16 cellular contexts compared by ENCODE assay signal in genomic region chr20:35641743-35642142, GRCh38.
"Had no signal": no experiment of that assay in that cellular context is flagged by ENCODE, and none has a peak within 500 bp of the region (broad histone marks: within the 10 kb centered on the region; RNA-seq: fewer than 3 reads in every experiment).

No MANE protein-coding gene starts in this region.

- H3K9me3 ChIP-seq: colonic mucosa, heart right ventricle, transverse colon had no signal

- H3K4me1 ChIP-seq: colonic mucosa, transverse colon had no signal

- H3K36me3 ChIP-seq: colonic mucosa, heart right ventricle, transverse colon had no signal

- H3K4me2 ChIP-seq: smooth muscle cell had no signal

- H3K27me3 ChIP-seq: colonic mucosa, heart right ventricle, transverse colon had no signal

- DNase-seq: activated CD4-positive, alpha-beta T cell treated with anti-CD3 and anti-CD28 coated beads, Interleukin-2, amount 50 U/mL, for 4 hours; activated gamma-delta T cell; activated T-cell treated with anti-CD3 and anti-CD28 coated beads, Interleukin-2, amount 50 U/mL, for 1 hour; colonic mucosa; effector CD4-positive, alpha-beta T cell; foreskin melanocyte; heart right ventricle; kidney; left ventricle myocardium superior; right cardiac atrium; stimulated activated naive CD4-positive, alpha-beta T cell; substantia nigra; transverse colon had no signal

- ATAC-seq: activated CD4-positive, CD25-positive, alpha-beta regulatory T cell treated with anti-CD3 and anti-CD28 coated beads, Interleukin-2, amount 50 U/mL, for 24 hours; heart right ventricle; left ventricle myocardium superior; right cardiac atrium had no signal

- H3K27me3 Mint-ChIP-seq: progenitor cell of endocrine pancreas had no signal

- H3K27ac ChIP-seq: colonic mucosa, heart right ventricle, transverse colon had no signal

- H3K4me3 ChIP-seq: colonic mucosa, heart right ventricle, smooth muscle cell, transverse colon had no signal
